1 cellular context compared by ENCODE assay signal in genomic region chr19:42282810-42283247, GRCh38.
TF ChIP-seq lines count a peak whose summit lies in the region.

No MANE protein-coding gene starts in this region.

TF ChIP-seq in K562, 482 proteins besides CTCF, POLR2A, EP300 and RAD21:
- TF ChIP-seq GTF3C2 (IDR thresholded peaks at IDR 0.05; ENCODE audit: borderline replicate concordance, extremely low read depth, insufficient read length) (no peak), SMARCA4 (IDR thresholded peaks at IDR 0.05) (no peak), CHCHD3 (CRISPR knock-in tag; IDR thresholded peaks at IDR 0.05) (no peak), BRCA1 (IDR thresholded peaks at IDR 0.05) (no peak), BRCA1 (CRISPR knock-in tag; IDR thresholded peaks at IDR 0.05) (0 out of 2 replicates have a peak, but pooled peaks have one; percentile 16), EHMT2 (IDR thresholded peaks at IDR 0.05) (peak; percentile 31; the same call in 1 of the 2 replicates), PYGO2 (tag; IDR thresholded peaks at IDR 0.05) (no peak), GABPA (tag; conservative IDR thresholded peaks at IDR 0.05; ENCODE audit: low read depth) (no peak), ESRRA (IDR thresholded peaks at IDR 0.05; ENCODE audit: borderline replicate concordance, low read depth) (no peak)
